ENCODE assay signal across 7 cellular contexts in the genomic region with DNA sequence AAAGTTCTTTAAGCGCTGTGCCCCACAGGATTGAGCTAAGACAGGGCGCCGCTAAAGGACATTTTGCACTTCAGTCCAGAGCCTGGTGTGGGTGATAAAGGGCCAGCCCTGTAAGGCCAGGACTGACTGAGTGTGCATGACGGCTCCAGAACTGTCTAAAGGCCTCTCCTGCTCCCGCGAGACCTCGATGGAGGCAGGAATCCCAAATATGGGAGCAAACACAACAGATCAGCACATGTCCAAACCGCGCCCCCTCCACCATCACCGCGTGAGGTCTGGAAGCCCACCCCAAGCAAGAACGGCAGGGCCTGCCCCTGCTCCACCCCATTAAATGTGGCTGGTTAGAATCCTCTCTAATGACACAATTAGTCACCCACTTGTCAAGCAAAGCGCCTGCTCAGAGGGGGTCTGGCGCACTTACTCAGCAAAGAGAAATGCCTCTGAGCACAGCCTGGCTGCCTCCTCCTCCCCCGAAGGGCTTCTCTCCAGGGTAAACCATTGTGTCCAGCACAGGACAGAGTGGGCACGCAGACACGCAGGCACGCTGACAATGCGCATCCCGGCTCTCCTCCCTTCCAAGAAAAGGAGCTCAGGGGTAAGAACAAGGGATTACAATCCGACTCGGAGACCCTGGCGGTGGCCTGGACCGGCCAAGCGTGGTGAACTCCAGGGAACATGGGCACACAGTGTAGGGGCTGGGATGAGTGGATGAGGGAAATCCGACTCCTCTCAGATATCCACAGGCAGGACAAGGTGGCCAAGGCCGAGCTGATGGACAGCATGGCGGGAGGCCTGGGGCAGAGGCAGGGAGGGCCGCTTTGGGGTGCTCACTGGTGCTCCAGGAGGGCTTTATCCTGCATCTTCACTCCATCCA. TPM values are rescaled to one million over a fixed set of nuclear protein-coding genes. Genes with fewer than 3 reads are reported as not detected.
A peak's percentile ranks its signal among the peaks of the same experiment; 100 is the strongest.
DNase-seq lines count a peak whose midpoint lies in the region; ATAC-seq and TF ChIP-seq lines count a peak whose summit lies in the region.

No MANE protein-coding gene starts in this region.

- H3K4ac ChIP-seq in H9 (ENCODE audit: low read depth, low read length) = no peak overlapping the region

- H3K23me2 ChIP-seq in H9 (ENCODE audit: insufficient read length, low read depth, low read length, poor library complexity, severe bottlenecking) = peaks cover 4% of the 10 kb centered on the region

- H3K4me3 Mint-ChIP-seq in H9 = peak overlapping the region; percentile 65 to 82

- H3K23ac ChIP-seq in H9 (ENCODE audit: insufficient read length, low read depth, low read length) = no peak overlapping the region

- H3K14ac ChIP-seq in H9 (ENCODE audit: insufficient read depth, low read length) = no peak overlapping the region

- DNase-seq in H9 (peak; percentile 65), SJSA1 (ENCODE audit: low read depth in 1 of 2, low spot score in 2 of 2) (peak; percentile 100), pons (ENCODE audit: low spot score) (no peak)

- no peaks in the 10 kb centered on the region for H3K9me3 Mint-ChIP-seq in H9

- no peak overlapping the region for H2BK12ac ChIP-seq in H9 (ENCODE audit: insufficient read length, low read depth, low read length)

- peaks cover 3% of the 10 kb centered on the region; the same call in 1 of the 2 replicates for H3K4me1 ChIP-seq in H9 (ENCODE audit: insufficient read depth, low read length)
- H3K4me1 ChIP-seq in SJSA1 (replicated peaks) = peaks cover 47% of the 10 kb centered on the region
- peaks cover 6 to 16% of the 10 kb centered on the region in 2 donors for H3K4me1 ChIP-seq in esophagus (ENCODE audit: control insufficient read depth in 2 of 2, insufficient read depth in 2 of 2, low read length in 1 of 2)
- peaks cover 13 to 43% of the 10 kb centered on the region in 2 donors for H3K4me1 ChIP-seq in muscle layer of duodenum (ENCODE audit: control insufficient read depth in 1 of 2, insufficient read depth in 2 of 2, low read length in 2 of 2)

- H3K79me2 ChIP-seq in H9 (ENCODE audit: insufficient read depth, low read length) = no peaks in the 10 kb centered on the region

- no peak for TF ChIP-seq CTCF in H9 (conservative IDR thresholded peaks at IDR 0.05)

- H3K56ac ChIP-seq in H9 (ENCODE audit: insufficient read length, low read depth, low read length) = no peak overlapping the region

- H3K27me3 ChIP-seq in H9 (ENCODE audit: insufficient read depth, low read length) = no peaks in the 10 kb centered on the region; the same call in 1 of the 2 replicates
- H3K27me3 ChIP-seq in SJSA1 (replicated peaks) = no peaks in the 10 kb centered on the region
- no peaks in the 10 kb centered on the region for H3K27me3 ChIP-seq in esophagus (ENCODE audit: control insufficient read depth in 1 of 2, insufficient read depth in 2 of 2, low read length in 2 of 2)
- H3K27me3 ChIP-seq in muscle layer of duodenum (ENCODE audit: low read depth, low read length) = no peaks in the 10 kb centered on the region

- H4K5ac ChIP-seq in H9 (ENCODE audit: insufficient read length, low read depth, low read length) = no peak overlapping the region

- peaks cover 33 to 34% of the 10 kb centered on the region in 2 experiments for H3K4me1 Mint-ChIP-seq in H9

- H2AK5ac ChIP-seq in H9 (ENCODE audit: insufficient read length, low read length) = no peak overlapping the region

- H2BK15ac ChIP-seq in H9 (ENCODE audit: low read depth, low read length) = no peak overlapping the region

- H3K27me3 Mint-ChIP-seq in H9 (ENCODE audit: low read depth) = peaks cover 18% of the 10 kb centered on the region

- H3K18ac ChIP-seq in H9 (ENCODE audit: insufficient read length, low read depth, low read length) = no peak overlapping the region

- no peak overlapping the region for H2BK5ac ChIP-seq in H9 (ENCODE audit: insufficient read length, low read length)

- no peak overlapping the region for H4K91ac ChIP-seq in H9 (ENCODE audit: insufficient read length, low read depth, low read length)

- ATAC-seq in HG03280 (IDR thresholded peaks at IDR 0.05; ENCODE audit: unreplicated experiment) (no peak), GM21526 (IDR thresholded peaks at IDR 0.05; ENCODE audit: low FRiP score, unreplicated experiment) (no peak)

- H3K36me3 Mint-ChIP-seq in H9 (ENCODE audit: insufficient read depth in 1 of 3, low read depth in 3 of 3) = peaks cover 0 to 4% (median 0%) of the 10 kb centered on the region in 3 experiments; a peak in 1 of 7 replicates

- H4K8ac ChIP-seq in H9 (replicated peaks; ENCODE audit: insufficient read length, low read depth, low read length) = no peak overlapping the region

- no peak overlapping the region for H3T11ph ChIP-seq in H9 (ENCODE audit: low read length)

- no peaks in the 10 kb centered on the region for H3K79me1 ChIP-seq in H9 (ENCODE audit: insufficient read depth, low read depth, low read length, poor library complexity, severe bottlenecking)

- no peak overlapping the region for H2BK120ac ChIP-seq in H9 (ENCODE audit: low read depth, low read length, poor library complexity, severe bottlenecking)

- H3K27ac Mint-ChIP-seq in H9 = no peak overlapping the region

- peak overlapping the region; percentile 22 for H3K4me2 ChIP-seq in H9 (ENCODE audit: insufficient read depth, insufficient read length, low read length)

- no peak overlapping the region for H3K27ac ChIP-seq in H9 (ENCODE audit: insufficient read length, low read depth, low read length)
- peak overlapping the region; percentile 88 for H3K27ac ChIP-seq in SJSA1
- peak overlapping the region; percentile 86 to 87 for H3K27ac ChIP-seq in esophagus (ENCODE audit: low read depth in 2 of 2, low read length in 1 of 2)
- H3K27ac ChIP-seq in muscle layer of duodenum (ENCODE audit: low read length) = peak overlapping the region; percentile 95

- H4K20me1 ChIP-seq in H9 (ENCODE audit: control insufficient read depth, insufficient read depth, insufficient read length) = no peaks in the 10 kb centered on the region

- H3K4me3 ChIP-seq in SJSA1 (peak overlapping the region; percentile 88), esophagus (ENCODE audit: low read depth in 1 of 2, low read length in 2 of 2) (peak overlapping the region; percentile 49 to 58), muscle layer of duodenum (ENCODE audit: low read depth in 1 of 2, low read length in 2 of 2) (peak overlapping the region; percentile 67 to 72)

- H2BK20ac ChIP-seq in H9 (ENCODE audit: low read depth, low read length, poor library complexity, severe bottlenecking) = no peak overlapping the region

- WGBS in H9 (ENCODE audit: extremely low coverage, insufficient read length, low lambda C conversion rate) = no CpG with 5 or more reads among the region's 29 CpGs
- 39 to 52% methylated on average over 29 of the region's 29 CpGs for WGBS in esophagus, 2 donors

- H2AFZ ChIP-seq in H9 (ENCODE audit: low read length) = no peak overlapping the region

- H3K36me3 ChIP-seq in SJSA1 = peaks cover 75% of the 10 kb centered on the region
- H3K36me3 ChIP-seq in esophagus (ENCODE audit: control insufficient read depth in 2 of 2, insufficient read depth in 2 of 2, low read length in 1 of 2) = peaks cover 0 to 7% of the 10 kb centered on the region in 2 donors
- H3K36me3 ChIP-seq in muscle layer of duodenum (ENCODE audit: control insufficient read depth in 1 of 2, insufficient read depth in 2 of 2, low read length in 2 of 2) = peaks cover 16 to 17% of the 10 kb centered on the region in 2 donors

- H3K9ac ChIP-seq in H9 (ENCODE audit: extremely low read depth, insufficient read length, low read length) = no peak overlapping the region

- H3K9me3 ChIP-seq in H9 (ENCODE audit: control insufficient read depth, low read depth, low read length) (no peaks in the 10 kb centered on the region), SJSA1 (replicated peaks) (no peaks in the 10 kb centered on the region), esophagus (ENCODE audit: control insufficient read depth in 2 of 2, insufficient read depth in 1 of 2, low read depth in 1 of 2, low read length in 1 of 2) (no peaks in the 10 kb centered on the region), muscle layer of duodenum (ENCODE audit: control insufficient read depth in 1 of 2, low read length in 2 of 2) (no peaks in the 10 kb centered on the region)

RNA-seq across cellular contexts. Expression of gene MXRA7, which starts 1.5 kb away (rescaled TPM):
- 28.2 TPM in 2 replicates for total RNA-seq in H9 (2021)
- total RNA-seq in SJSA1 (2014; rRNA removed; shearing (Covaris generic)) = 362 and 546 TPM in 2 replicates
- 10 to 100 TPM; 10.0 to 54.0 TPM for polyA plus RNA-seq in esophagus

RNA-seq across cellular contexts. Expression of gene JMJD6, which starts 17.1 kb away (rescaled TPM):
- total RNA-seq in H9 (2021) = 26.3 and 28.9 TPM in 2 replicates
- total RNA-seq in SJSA1 (2014; rRNA removed; shearing (Covaris generic)) = 48.4 and 97.4 TPM in 2 replicates
- polyA plus RNA-seq in esophagus = 10 to 100 TPM; 18.3 to 21.9 TPM

RNA-seq across cellular contexts. Expression of gene METTL23, which starts 17.3 kb away (rescaled TPM):
- 25.6 and 29.9 TPM in 2 replicates for total RNA-seq in H9 (2021)
- total RNA-seq in SJSA1 (2014; rRNA removed; shearing (Covaris generic)) = 52.3 and 59.4 TPM in 2 replicates
- 10 to 100 TPM; 22.9 to 24.0 TPM for polyA plus RNA-seq in esophagus

RNA-seq across cellular contexts. Expression of gene SRSF2, which starts 27.8 kb away (rescaled TPM):
- 578 and 591 TPM in 2 replicates for total RNA-seq in H9 (2021)
- 376 and 384 TPM in 2 replicates for total RNA-seq in SJSA1 (2014; rRNA removed; shearing (Covaris generic))
- 100 to 1,000 TPM; 152 to 242 TPM for polyA plus RNA-seq in esophagus

RNA-seq across cellular contexts. Expression of gene MFSD11, which starts 28.6 kb away (rescaled TPM):
- 19.9 and 21.8 TPM in 2 replicates for total RNA-seq in H9 (2021)
- 21.5 and 37.3 TPM in 2 replicates for total RNA-seq in SJSA1 (2014; rRNA removed; shearing (Covaris generic))
- 10 to 100 TPM; 11.3 to 15.4 TPM for polyA plus RNA-seq in esophagus

Comparison
In these comparisons a context has a peak if more than half of its experiments do, and no peak if none do; other contexts are left out.
1. RNA of gene MXRA7, which starts 1.5 kb away (total RNA-seq): 362 to 546 TPM in SJSA1; 28.2 TPM in H9; every median in the first group is over 10 times any median in the second.
2. Peak in every context shown above with its lines, with median percentiles within 50 percentile points of each other: H3K4me3 ChIP-seq.